Comparison of ENCODE assay signal across 8 cellular contexts in the genomic region with DNA sequence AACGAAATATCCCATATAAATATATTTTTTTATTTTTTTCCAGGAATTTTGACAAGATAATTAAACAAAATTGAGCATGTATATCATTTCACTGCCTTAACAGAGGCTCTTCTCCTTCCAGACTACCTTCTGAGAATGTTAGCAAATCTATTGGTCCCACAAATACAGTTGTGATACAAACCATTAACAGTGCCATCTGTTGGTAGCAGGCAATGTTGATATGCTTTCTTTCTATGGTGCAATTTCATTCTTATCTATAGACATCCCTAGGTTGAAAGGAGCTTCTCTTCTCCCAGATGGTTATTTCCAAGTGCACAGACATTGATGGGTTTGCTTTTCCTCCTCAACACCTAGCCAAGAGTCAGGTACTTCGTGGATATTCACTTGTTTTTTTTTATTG.
DNase-seq lines count a peak whose midpoint lies in the region; ATAC-seq and TF ChIP-seq lines count a peak whose summit lies in the region.

No MANE protein-coding gene starts in this region.

- H3K4me3 Mint-ChIP-seq in immature natural killer cell = no peak overlapping the region

- H3K4me3 ChIP-seq in epithelial cell of proximal tubule (ENCODE audit: low read depth, low read length) = no peak overlapping the region

- no peaks in the 10 kb centered on the region for H3K27me3 Mint-ChIP-seq in immature natural killer cell (ENCODE audit: low read depth in 3 of 3)

- H3K27ac Mint-ChIP-seq in immature natural killer cell = no peak overlapping the region

- peaks cover 0 to 20% (median 5%) of the 10 kb centered on the region in 6 donors for H3K9me3 Mint-ChIP-seq in immature natural killer cell

- TF ChIP-seq CTCF in epithelial cell of proximal tubule (conservative IDR thresholded peaks at IDR 0.05; ENCODE audit: low read depth, low read length) = peak; percentile 80

- H3K36me3 Mint-ChIP-seq in immature natural killer cell = no peaks in the 10 kb centered on the region

- no peaks in the 10 kb centered on the region for H3K4me1 Mint-ChIP-seq in immature natural killer cell

- ATAC-seq in GM21786 (IDR thresholded peaks at IDR 0.05; ENCODE audit: unreplicated experiment) = peak; percentile 67

- DNase-seq in DMS53 treated with DMSO at 0.1 percent for 48 hours (lab: John Stamatoyannopoulos, UW; ENCODE audit: unreplicated experiment) (peak; percentile 47), NCI-H1092 treated with DMSO at 0.1 percent for 48 hours (lab: John Stamatoyannopoulos, UW) (peak; percentile 56), epithelial cell of proximal tubule (ENCODE audit: low read depth) (peak; percentile 1), ecto neural progenitor cell (ENCODE audit: low spot score) (no peak), NCI-H2029 treated with DMSO at 0.1 percent for 48 hours (lab: John Stamatoyannopoulos, UW) (no peak), immature natural killer cell (no peak), retina (no peak)

Comparison
In these comparisons a context has a peak if more than half of its experiments do, and no peak if none do; other contexts are left out.
1. DNase-seq: peak in DMS53 treated with DMSO at 0.1 percent for 48 hours (single experiment), NCI-H1092 treated with DMSO at 0.1 percent for 48 hours (single experiment) and epithelial cell of proximal tubule (single experiment); none in ecto neural progenitor cell (single experiment), NCI-H2029 treated with DMSO at 0.1 percent for 48 hours (single experiment), immature natural killer cell (0 of 3) and retina (single experiment).